8 cellular contexts compared by ENCODE assay signal in the genomic region with DNA sequence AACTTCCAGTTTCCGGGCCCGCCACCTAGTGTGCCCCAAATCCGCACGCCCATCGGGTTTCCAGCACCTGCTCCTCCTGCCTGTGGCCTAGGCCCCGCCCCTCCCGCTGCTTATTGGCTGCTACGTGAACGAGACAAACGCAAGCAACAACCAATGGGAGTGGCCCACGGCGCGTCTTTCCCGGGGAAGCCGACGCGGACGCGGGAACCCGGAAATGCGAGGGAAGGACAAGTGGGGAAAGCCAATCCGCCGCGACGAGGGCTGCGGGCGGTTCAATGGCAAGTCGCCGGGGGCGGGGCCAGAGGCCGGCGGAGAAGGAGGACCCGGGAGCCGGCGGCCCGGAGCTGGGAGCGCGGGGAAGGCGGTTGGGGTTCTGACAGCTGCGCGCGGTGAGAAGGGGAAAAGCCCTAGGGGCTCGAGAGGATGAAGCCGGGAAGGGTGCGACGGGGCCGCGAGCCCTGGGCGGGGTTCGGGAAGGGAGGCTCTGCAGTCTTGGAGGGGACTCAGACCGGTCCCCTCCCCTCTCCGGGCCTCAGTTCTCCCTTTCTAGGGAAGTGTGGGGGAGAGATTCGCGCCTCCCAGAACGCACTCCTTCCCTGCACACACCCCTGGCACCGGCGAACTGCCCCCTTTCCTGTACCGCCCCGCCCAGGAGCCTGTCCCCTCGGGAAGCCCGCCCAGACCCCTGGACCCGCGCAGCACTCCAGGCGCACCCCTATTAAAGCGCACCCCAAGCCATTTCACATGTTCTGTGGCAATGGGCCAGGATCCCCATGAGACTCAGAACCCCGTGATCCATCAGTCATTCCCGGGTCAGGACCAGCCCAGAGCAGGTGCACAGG. TPM values are rescaled to one million over a fixed set of nuclear protein-coding genes. Genes with fewer than 3 reads are reported as not detected.
DNase-seq lines count a peak whose midpoint lies in the region; ATAC-seq and TF ChIP-seq lines count a peak whose summit lies in the region.

A gene (plus strand): TSS at position 305 of the 842 bp plus-strand sequence. CDS start 1,696 bp downstream, outside the sequence.

- H3K4me1 ChIP-seq in heart left ventricle (peaks cover 0 to 26% (median 10%) of the 10 kb centered on the region in 12 donors), upper lobe of left lung (peaks cover 11 to 32% (median 19%) of the 10 kb centered on the region in 4 donors)

- no peaks in the 10 kb centered on the region for H3K9me3 Mint-ChIP-seq in T-cell

- TF ChIP-seq POLR2A in heart left ventricle (IDR thresholded peaks at IDR 0.05) (peak in 1 of 2 donors; percentile 71), upper lobe of left lung (IDR thresholded peaks at IDR 0.05) (peak in 2 of 4 donors; percentile 48 to 70)

- TF ChIP-seq CTCF in GM13977 (IDR thresholded peaks at IDR 0.05; ENCODE audit: extremely low read depth, insufficient read depth, missing control alignments) (no peak), heart left ventricle (IDR thresholded peaks at IDR 0.05) (no peak), upper lobe of left lung (IDR thresholded peaks at IDR 0.05) (no peak)

- POLR2A ChIA-PET in T-cell (lab: Charles Lee) = no interaction called here

- WGBS in adipose tissue, 3 donors = 0 to 1% (median 0%) methylated on average over 54 to 67 of the region's 67 CpGs
- 0 to 1% (median 0%) methylated on average over 44 to 67 of the region's 67 CpGs for WGBS in heart left ventricle, 4 donors
- WGBS in upper lobe of left lung, 2 donors = 0% methylated on average over 39 to 61 of the region's 67 CpGs

- H3K36me3 ChIP-seq in heart left ventricle (peaks cover 0 to 35% (median 25%) of the 10 kb centered on the region in 9 donors), upper lobe of left lung (peaks cover 3 to 36% (median 24%) of the 10 kb centered on the region in 4 donors)

- peak; percentile 78 for ATAC-seq in HG02870 (IDR thresholded peaks at IDR 0.05; ENCODE audit: unreplicated experiment)
- peak; percentile 93 to 95 (median 94) for ATAC-seq in T-cell (replicated peaks in 1 of 4)
- peak; percentile 95 to 98 (median 96) for ATAC-seq in heart left ventricle
- ATAC-seq in upper lobe of left lung (ENCODE audit: low FRiP score in 2 of 2) = peak; percentile 95 to 97

- peak within 1 kb of the TSS; percentile 90 to 91 for H3K27ac Mint-ChIP-seq in T-cell

- H3K9me3 ChIP-seq in heart left ventricle (no peaks in the 10 kb centered on the region), upper lobe of left lung (no peaks in the 10 kb centered on the region)

- H3K4me3 Mint-ChIP-seq in T-cell = peak within 1 kb of the TSS; percentile 89 to 96 (median 95)

- H3K4me1 Mint-ChIP-seq in T-cell = peaks cover 28 to 43% (median 40%) of the 10 kb centered on the region in 3 donors

- H3K36me3 Mint-ChIP-seq in T-cell = peaks cover 11% of the 10 kb centered on the region

- no peak for TF ChIP-seq EP300 in upper lobe of left lung (IDR thresholded peaks at IDR 0.05)

- DNase-seq in GM13977 (ENCODE audit: low spot score) (peak; percentile 96), NCI-H146 (lab: John Stamatoyannopoulos, UW) (peak; percentile 99), T-cell (peak; percentile 96 to 100 (median 98)), heart left ventricle (peak; percentile 100), pons (ENCODE audit: low spot score) (peak; percentile 100), upper lobe of left lung (peak; percentile 99 to 100)

- intact Hi-C loops in heart left ventricle (cut with DNase I) = loop anchor here in 6 of 10 donors (5.0 to 10.0 kb wide), 8 partner anchors 278 to 830 kb away; a partner anchor contains a TSS

- in situ Hi-C loops in GM13977 (cut with MboI; ENCODE audit: low pct_unique_long_range_greater_than_20kb, low sequenced_read_pairs, unreplicated experiment) = no loop called here

- H3K4me3 ChIP-seq in heart left ventricle (peak within 1 kb of the TSS; percentile 61 to 97 (median 86)), upper lobe of left lung (peak within 1 kb of the TSS; percentile 69 to 91 (median 78))

- H3K27ac ChIP-seq in adipose tissue (ENCODE audit: low read depth, low read length) (peak within 1 kb of the TSS; percentile 44), heart left ventricle (peak within 1 kb of the TSS in 11 of 12 donors; percentile 59 to 85 (median 76)), upper lobe of left lung (peak within 1 kb of the TSS; percentile 65 to 86 (median 82))

- H3K27me3 ChIP-seq in heart left ventricle (no peaks in the 10 kb centered on the region), upper lobe of left lung (no peaks in the 10 kb centered on the region)

- no peaks in the 10 kb centered on the region for H3K27me3 Mint-ChIP-seq in T-cell

- CTCF ChIA-PET in T-cell (lab: Charles Lee) = interaction anchor here (0.7 to 1.0 kb wide), 2 partner anchors 46 to 287 kb away, joined by 3 read pairs; a partner anchor contains a TSS

RNA-seq across cellular contexts. Expression of the gene that starts here (rescaled TPM):
- total RNA-seq in T-cell (1 to 10 TPM; 5.0 to 9.3 (median 7.8) TPM), heart left ventricle (1 to 10 TPM; 2.6 to 6.6 (median 3.5) TPM), upper lobe of left lung (10 to 100 TPM in 4 of 6 donors, 1 to 10 TPM in 2; 6.5 to 15.3 (median 12.2) TPM)
- polyA plus RNA-seq in adipose tissue (1 to 10 TPM; 1.3 to 6.3 (median 3.1) TPM), heart left ventricle (1 to 10 TPM; 1.4 to 4.6 TPM)

Comparison
In these comparisons a context has a peak if more than half of its experiments do, and no peak if none do; other contexts are left out.
1. Peak in every context shown above with its lines: DNase-seq, ATAC-seq, H3K4me3 ChIP-seq and H3K27ac ChIP-seq.